Comparison of ENCODE assay signal across 18 cellular contexts in genomic region chr19:17227798-17228367, GRCh38. TPM values are rescaled to one million over a fixed set of nuclear protein-coding genes. Genes with fewer than 3 reads are reported as not detected.
DNase-seq lines count a peak whose midpoint lies in the region; ATAC-seq and TF ChIP-seq lines count a peak whose summit lies in the region.
"Had no signal": no experiment of that assay in that cellular context is flagged by ENCODE, and none has a peak within 500 bp of the region (broad histone marks: within the 10 kb centered on the region; RNA-seq: fewer than 3 reads in every experiment).

No MANE protein-coding gene starts in this region.

- no peak for TF ChIP-seq CTCF in hepatocyte (IDR thresholded peaks at IDR 0.05; ENCODE audit: poor library complexity)

- peaks cover 10% of the 10 kb centered on the region for H3K4me1 ChIP-seq in NT2/D1 (ENCODE audit: insufficient read depth, insufficient read length)
- H3K4me1 ChIP-seq in hepatocyte (ENCODE audit: insufficient read depth): peaks cover 10% of the 10 kb centered on the region

- intact Hi-C loops in activated CD4-positive, alpha-beta T cell treated with anti-CD3 and anti-CD28 coated beads for 36 hours (cut with DNase I, micrococcal nuclease): loop anchor here in 1 of 2 experiments (2.0 to 5.0 kb wide), 2 partner anchors 567 to 756 kb away; partner anchors contain the start of genes EPS15L1, SMIM7 and TMEM38A

- H3K36me3 ChIP-seq in NT2/D1 (ENCODE audit: insufficient read depth, insufficient read length, low read length): peaks cover 37% of the 10 kb centered on the region
- H3K36me3 ChIP-seq in hepatocyte (replicated peaks; ENCODE audit: insufficient read depth, low read depth): no peaks in the 10 kb centered on the region

- H2AFZ ChIP-seq in hepatocyte: no peak overlapping the region

- ATAC-seq in activated CD4-positive, alpha-beta T cell treated with anti-CD3 and anti-CD28 coated beads for 36 hours: no peak
- no peak for ATAC-seq in stimulated activated effector memory CD8-positive, alpha-beta T cell treated with anti-CD3 and anti-CD28 coated beads, Interleukin-12 subunit alpha, Interleukin-12 subunit beta, amount 100 ng/mL, for 72 hours
- ATAC-seq in HG03135 (IDR thresholded peaks at IDR 0.05; ENCODE audit: unreplicated experiment): no peak

- H3K27ac Mint-ChIP-seq in activated CD4-positive, alpha-beta T cell treated with anti-CD3 and anti-CD28 coated beads for 36 hours: no peak overlapping the region
- H3K27ac Mint-ChIP-seq in stimulated activated effector memory CD8-positive, alpha-beta T cell treated with anti-CD3 and anti-CD28 coated beads, Interleukin-12 subunit alpha, Interleukin-12 subunit beta, amount 100 ng/mL, for 72 hours: no peak overlapping the region

- H3K4me3 Mint-ChIP-seq in activated CD4-positive, alpha-beta T cell treated with anti-CD3 and anti-CD28 coated beads for 36 hours: peak overlapping the region; percentile 80
- H3K4me3 Mint-ChIP-seq in stimulated activated effector memory CD8-positive, alpha-beta T cell treated with anti-CD3 and anti-CD28 coated beads, Interleukin-12 subunit alpha, Interleukin-12 subunit beta, amount 100 ng/mL, for 72 hours: peak overlapping the region; percentile 13

- no peaks in the 10 kb centered on the region for H3K9me2 ChIP-seq in hepatocyte (replicated peaks; ENCODE audit: insufficient read depth)

- no peak overlapping the region for H3K27ac ChIP-seq in hepatocyte

- no peaks in the 10 kb centered on the region for H4K20me1 ChIP-seq in hepatocyte (ENCODE audit: insufficient read depth, poor library complexity, severe bottlenecking)

- peak overlapping the region; percentile 96 for H3K4me2 ChIP-seq in hepatocyte

- H3K9me3 ChIP-seq in NT2/D1 (ENCODE audit: insufficient read depth, low read length) (no peaks in the 10 kb centered on the region), hepatocyte (ENCODE audit: low read depth) (no peaks in the 10 kb centered on the region)
- H3K9me3 ChIP-seq: MG63 had no signal

- H3K36me3 Mint-ChIP-seq in activated CD4-positive, alpha-beta T cell treated with anti-CD3 and anti-CD28 coated beads for 36 hours (ENCODE audit: low read depth): peaks cover 4% of the 10 kb centered on the region
- H3K36me3 Mint-ChIP-seq in stimulated activated effector memory CD8-positive, alpha-beta T cell treated with anti-CD3 and anti-CD28 coated beads, Interleukin-12 subunit alpha, Interleukin-12 subunit beta, amount 100 ng/mL, for 72 hours: peaks cover 26% of the 10 kb centered on the region

- H3K79me2 ChIP-seq in hepatocyte: peaks cover 12% of the 10 kb centered on the region

- peaks cover 2% of the 10 kb centered on the region for H3K27me3 ChIP-seq in NT2/D1 (ENCODE audit: insufficient read depth, insufficient read length)
- no peaks in the 10 kb centered on the region for H3K27me3 ChIP-seq in hepatocyte
- H3K27me3 ChIP-seq: MG63 had no signal

- peaks cover 7% of the 10 kb centered on the region for H3K4me1 Mint-ChIP-seq in activated CD4-positive, alpha-beta T cell treated with anti-CD3 and anti-CD28 coated beads for 36 hours
- H3K4me1 Mint-ChIP-seq in stimulated activated effector memory CD8-positive, alpha-beta T cell treated with anti-CD3 and anti-CD28 coated beads, Interleukin-12 subunit alpha, Interleukin-12 subunit beta, amount 100 ng/mL, for 72 hours: peaks cover 9% of the 10 kb centered on the region

- POLR2A ChIA-PET in activated CD4-positive, alpha-beta T cell treated with anti-CD3 and anti-CD28 coated beads for 36 hours (lab: Charles Lee): interaction anchor here (1.4 kb wide), 1 partner anchor 8 kb away, joined by 3 read pairs; no protein-coding TSS in a partner anchor

- WGBS in hepatocyte (ENCODE audit: low lambda C conversion rate, missing lambda C conversion rate): 59% methylated on average over 13 of the region's 13 CpGs

- no peak for DNase-seq in activated CD4-positive, alpha-beta T cell treated with anti-CD3 and anti-CD28 coated beads for 36 hours
- no peak for DNase-seq in activated CD4-positive, alpha-beta T cell treated with anti-CD3 and anti-CD28 coated beads for 4 hours
- DNase-seq in NT2/D1 (ENCODE audit: low read depth, low spot score): no peak
- DNase-seq in hepatocyte (ENCODE audit: low spot score): peak; percentile 40
- no peak for DNase-seq in stimulated activated effector memory CD8-positive, alpha-beta T cell treated with anti-CD3 and anti-CD28 coated beads, Interleukin-12 subunit alpha, Interleukin-12 subunit beta, amount 100 ng/mL, for 72 hours (ENCODE audit: low spot score in 2 of 2)
- DNase-seq in NCI-H2196 (lab: John Stamatoyannopoulos, UW; ENCODE audit: unreplicated experiment): no peak
- no peak for DNase-seq in NOMO-1 (lab: John Stamatoyannopoulos, UW; ENCODE audit: unreplicated experiment in 2 of 2)
- DNase-seq: ACHN; activated T-cell treated with anti-CD3 and anti-CD28 coated beads, Interleukin-2, amount 50 U/mL, for 24 hours; COR-L47; MG63; NCI-H1930; NCI-H774; SHP77; stimulated activated CD4-positive, alpha-beta T cell treated with anti-CD3 and anti-CD28 coated beads, Interleukin-12 subunit alpha, Interleukin-12 subunit beta, amount 100 ng/mL, for 4 hours; substantia nigra had no signal

- no peaks in the 10 kb centered on the region for H3K27me3 Mint-ChIP-seq in activated CD4-positive, alpha-beta T cell treated with anti-CD3 and anti-CD28 coated beads for 36 hours
- H3K27me3 Mint-ChIP-seq: activated T-cell treated with anti-CD3 and anti-CD28 coated beads, Interleukin-2, amount 50 U/mL, for 24 hours had no signal

- CTCF ChIA-PET in activated CD4-positive, alpha-beta T cell treated with anti-CD3 and anti-CD28 coated beads for 36 hours (lab: Charles Lee): interaction anchor here (1.0 kb wide), 1 partner anchor 13 kb away, joined by 5 read pairs; the partner anchor contains the start of gene USE1

- H3K9me3 Mint-ChIP-seq in activated CD4-positive, alpha-beta T cell treated with anti-CD3 and anti-CD28 coated beads for 36 hours (ENCODE audit: low read depth): no peaks in the 10 kb centered on the region
- H3K9me3 Mint-ChIP-seq in stimulated activated effector memory CD8-positive, alpha-beta T cell treated with anti-CD3 and anti-CD28 coated beads, Interleukin-12 subunit alpha, Interleukin-12 subunit beta, amount 100 ng/mL, for 72 hours: no peaks in the 10 kb centered on the region
- H3K9me3 Mint-ChIP-seq: activated T-cell treated with anti-CD3 and anti-CD28 coated beads, Interleukin-2, amount 50 U/mL, for 24 hours had no signal

- H3K4me3 ChIP-seq in NT2/D1 (ENCODE audit: insufficient read length, low read depth) (no peak overlapping the region), hepatocyte (no peak overlapping the region)

- peak overlapping the region; percentile 74 for H3K9ac ChIP-seq in NT2/D1 (ENCODE audit: insufficient read length, low read depth)

RNA-seq across cellular contexts. Expression of gene OCEL1, which starts 1.9 kb away (rescaled TPM):
- 10 to 100 TPM; 10.9 to 11.7 TPM for total RNA-seq in activated CD4-positive, alpha-beta T cell treated with anti-CD3 and anti-CD28 coated beads for 36 hours
- 9.5 and 15.3 TPM in 2 replicates for total RNA-seq in hepatocyte
- 44.7 and 47.7 TPM in 2 replicates for polyA plus RNA-seq in hepatocyte

RNA-seq across cellular contexts. Expression of gene USE1, which starts 12.7 kb away (rescaled TPM):
- 10 to 100 TPM; 22.6 to 24.5 TPM for total RNA-seq in activated CD4-positive, alpha-beta T cell treated with anti-CD3 and anti-CD28 coated beads for 36 hours
- total RNA-seq in hepatocyte: 22.4 and 26.9 TPM in 2 replicates
- polyA plus RNA-seq in hepatocyte: 42.6 and 46.7 TPM in 2 replicates

RNA-seq across cellular contexts. Expression of gene NR2F6, which starts 17.8 kb away (rescaled TPM):
- total RNA-seq in activated CD4-positive, alpha-beta T cell treated with anti-CD3 and anti-CD28 coated beads for 36 hours: 1 to 10 TPM; 7.4 to 7.9 TPM
- total RNA-seq in hepatocyte: 116 and 133 TPM in 2 replicates
- polyA plus RNA-seq in hepatocyte: 157 and 169 TPM in 2 replicates

RNA-seq across cellular contexts. Expression of gene USHBP1, which starts 36.7 kb away (rescaled TPM):
- total RNA-seq in activated CD4-positive, alpha-beta T cell treated with anti-CD3 and anti-CD28 coated beads for 36 hours: under 1 TPM in 1 of 2 experiments, not detected in 1; 0.11 TPM
- 3.0 TPM in 1 of 2 replicates, not detected in the other for total RNA-seq in hepatocyte
- 0.98 and 1.2 TPM in 2 replicates for polyA plus RNA-seq in hepatocyte
- total RNA-seq: HT1080 had no signal

RNA-seq across cellular contexts. Expression of gene BABAM1, which starts 39.4 kb away (rescaled TPM):
- 100 to 1,000 TPM; 109 to 132 TPM for total RNA-seq in activated CD4-positive, alpha-beta T cell treated with anti-CD3 and anti-CD28 coated beads for 36 hours
- total RNA-seq in hepatocyte: 63.8 and 71.4 TPM in 2 replicates
- polyA plus RNA-seq in hepatocyte: 94.1 and 97.9 TPM in 2 replicates

Comparison
In these comparisons a context has a peak if more than half of its experiments do, and no peak if none do; other contexts are left out.
1. RNA of gene NR2F6, which starts 17.8 kb away (total RNA-seq): 116 to 133 TPM in hepatocyte; 7.4 to 7.9 TPM in activated CD4-positive, alpha-beta T cell treated with anti-CD3 and anti-CD28 coated beads for 36 hours; every median in the first group is over 10 times any median in the second.